In the genomic region with DNA sequence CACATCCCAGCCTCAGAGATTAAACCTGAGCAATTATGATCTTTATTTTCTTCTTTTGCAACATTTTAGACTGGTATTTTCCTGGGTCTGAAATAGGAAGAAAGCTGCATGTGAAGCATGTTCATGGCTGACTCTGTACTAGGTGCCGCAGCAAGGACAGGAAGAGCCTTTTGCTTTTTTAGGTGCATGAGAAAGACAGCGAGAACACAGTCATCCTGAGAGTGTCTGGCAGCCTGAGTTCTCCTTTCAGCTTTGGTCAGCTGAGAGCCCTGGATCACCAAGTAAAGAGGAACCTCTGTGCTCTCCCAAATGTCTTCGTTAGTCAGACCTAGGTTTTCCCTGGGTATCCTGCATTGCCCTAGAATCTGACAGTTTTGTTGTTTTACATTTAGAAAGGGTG, we compare ENCODE assay signal across 11 cellular contexts. TPM values are rescaled to one million over a fixed set of nuclear protein-coding genes. Genes with fewer than 3 reads are reported as not detected.
DNase-seq lines count a peak whose midpoint lies in the region; ATAC-seq and TF ChIP-seq lines count a peak whose summit lies in the region.
"Had no signal": no experiment of that assay in that cellular context is flagged by ENCODE, and none has a peak within 500 bp of the region (broad histone marks: within the 10 kb centered on the region; RNA-seq: fewer than 3 reads in every experiment).

No MANE protein-coding gene starts in this region.

- H3K27me3 Mint-ChIP-seq in natural killer cell treated with Interleukin-12 subunit alpha and Interleukin-12 subunit beta and Interleukin-15 and Interleukin-18, amount 100 ng/mL, for 72 hours: peaks cover 17 to 23% of the 10 kb centered on the region in 2 donors
- H3K27me3 Mint-ChIP-seq in natural killer cell (ENCODE audit: low read depth in 2 of 2): peaks cover 12 to 19% of the 10 kb centered on the region in 2 donors
- H3K27me3 Mint-ChIP-seq: activated naive CD4-positive, alpha-beta T cell treated with anti-CD3 and anti-CD28 coated beads, Interleukin-2, amount 50 U/mL, for 24 hours had no signal

- TF ChIP-seq POLR2A in sigmoid colon (IDR thresholded peaks at IDR 0.05): no peak

- no peaks in the 10 kb centered on the region for H3K36me3 Mint-ChIP-seq in natural killer cell treated with Interleukin-12 subunit alpha and Interleukin-12 subunit beta and Interleukin-15 and Interleukin-18, amount 100 ng/mL, for 72 hours
- no peaks in the 10 kb centered on the region for H3K36me3 Mint-ChIP-seq in natural killer cell
- H3K36me3 Mint-ChIP-seq: activated naive CD4-positive, alpha-beta T cell treated with anti-CD3 and anti-CD28 coated beads, Interleukin-2, amount 50 U/mL, for 24 hours had no signal

- TF ChIP-seq CTCF in natural killer cell (IDR thresholded peaks at IDR 0.05) (no peak), MM.1S (IDR thresholded peaks at IDR 0.05; ENCODE audit: low read length) (no peak), sigmoid colon (IDR thresholded peaks at IDR 0.05) (no peak)

- 69 to 87% methylated on average over 3 of the region's 3 CpGs for whole genome bisulfite sequencing in sigmoid colon, 2 donors

- peak overlapping the region; percentile 38; the same call in 1 of the 2 replicates for H3K9ac ChIP-seq in MM.1S (ENCODE audit: low read length)
- H3K9ac ChIP-seq: BLaER1 treated with 17β-estradiol and CSF1 and Interleukin-3, amounts not matched to agents 10 nM and 100 nM had no signal

- H3K9me3 ChIP-seq in MM.1S (replicated peaks; ENCODE audit: insufficient read depth, low read length) (no peaks in the 10 kb centered on the region), sigmoid colon (no peaks in the 10 kb centered on the region)
- H3K9me3 ChIP-seq: BLaER1 treated with 17β-estradiol and CSF1 and Interleukin-3, amounts not matched to agents 10 nM and 100 nM; lower lobe of right lung had no signal

- H3K4me3 ChIP-seq in MM.1S (ENCODE audit: low read length) (peak overlapping the region; percentile 48), sigmoid colon (no peak overlapping the region)
- H3K4me3 ChIP-seq: BLaER1 treated with 17β-estradiol and CSF1 and Interleukin-3, amounts not matched to agents 10 nM and 100 nM; lower lobe of right lung had no signal

- no peaks in the 10 kb centered on the region for H4K20me1 ChIP-seq in MM.1S (ENCODE audit: insufficient read depth, low read length)
- H4K20me1 ChIP-seq: BLaER1 treated with 17β-estradiol and CSF1 and Interleukin-3, amounts not matched to agents 10 nM and 100 nM had no signal

- peak overlapping the region; percentile 31 for H3K4me3 Mint-ChIP-seq in natural killer cell treated with Interleukin-12 subunit alpha and Interleukin-12 subunit beta and Interleukin-15 and Interleukin-18, amount 100 ng/mL, for 72 hours
- no peak overlapping the region for H3K4me3 Mint-ChIP-seq in natural killer cell
- H3K4me3 Mint-ChIP-seq: activated naive CD4-positive, alpha-beta T cell treated with anti-CD3 and anti-CD28 coated beads, Interleukin-2, amount 50 U/mL, for 24 hours had no signal

- peaks cover 7% of the 10 kb centered on the region; the same call in 1 of the 2 replicates for H3F3A ChIP-seq in MM.1S (ENCODE audit: insufficient read depth, low read length)

- no peak for TF ChIP-seq EP300 in sigmoid colon (IDR thresholded peaks at IDR 0.05)

- peaks cover 0 to 6% of the 10 kb centered on the region in 2 donors for H3K4me1 Mint-ChIP-seq in natural killer cell treated with Interleukin-12 subunit alpha and Interleukin-12 subunit beta and Interleukin-15 and Interleukin-18, amount 100 ng/mL, for 72 hours (ENCODE audit: low read depth in 2 of 2)
- no peaks in the 10 kb centered on the region for H3K4me1 Mint-ChIP-seq in natural killer cell

- H3K27ac Mint-ChIP-seq in natural killer cell treated with Interleukin-12 subunit alpha and Interleukin-12 subunit beta and Interleukin-15 and Interleukin-18, amount 100 ng/mL, for 72 hours: no peak overlapping the region
- no peak overlapping the region for H3K27ac Mint-ChIP-seq in natural killer cell
- H3K27ac Mint-ChIP-seq: activated naive CD4-positive, alpha-beta T cell treated with anti-CD3 and anti-CD28 coated beads, Interleukin-2, amount 50 U/mL, for 24 hours had no signal

- H3K9me2 ChIP-seq in MM.1S (replicated peaks; ENCODE audit: insufficient read depth, low read length): no peaks in the 10 kb centered on the region

- peaks cover 9% of the 10 kb centered on the region; the same call in 1 of the 2 replicates for H3K79me2 ChIP-seq in MM.1S (ENCODE audit: low read length)

- H3K27ac ChIP-seq in MM.1S (ENCODE audit: low read length) (peak overlapping the region; percentile 54; the same call in 1 of the 2 replicates), sigmoid colon (no peak overlapping the region)
- H3K27ac ChIP-seq: BLaER1 treated with 17β-estradiol and CSF1 and Interleukin-3, amounts not matched to agents 10 nM and 100 nM; lower lobe of right lung had no signal

- H3K27me3 ChIP-seq in MM.1S (replicated peaks; ENCODE audit: insufficient read depth, low read length) (no peaks in the 10 kb centered on the region), sigmoid colon (no peaks in the 10 kb centered on the region)
- H3K27me3 ChIP-seq: BLaER1 treated with 17β-estradiol and CSF1 and Interleukin-3, amounts not matched to agents 10 nM and 100 nM had no signal

- no peaks in the 10 kb centered on the region for H3K9me3 Mint-ChIP-seq in natural killer cell treated with Interleukin-12 subunit alpha and Interleukin-12 subunit beta and Interleukin-15 and Interleukin-18, amount 100 ng/mL, for 72 hours
- H3K9me3 Mint-ChIP-seq in natural killer cell: no peaks in the 10 kb centered on the region
- H3K9me3 Mint-ChIP-seq: activated naive CD4-positive, alpha-beta T cell treated with anti-CD3 and anti-CD28 coated beads, Interleukin-2, amount 50 U/mL, for 24 hours had no signal

- peaks cover 25% of the 10 kb centered on the region for H3K4me1 ChIP-seq in MM.1S (ENCODE audit: low read length)
- peaks cover 0 to 7% (median 2%) of the 10 kb centered on the region in 4 donors for H3K4me1 ChIP-seq in sigmoid colon
- H3K4me1 ChIP-seq: lower lobe of right lung had no signal

- DNase-seq in natural killer cell treated with Interleukin-12 subunit alpha and Interleukin-12 subunit beta and Interleukin-15 and Interleukin-18, amount 100 ng/mL, for 72 hours (ENCODE audit: low spot score): no peak
- DNase-seq in natural killer cell (no peak), MM.1S (peak; percentile 61), T1000 (lab: John Stamatoyannopoulos, UW) (no peak), NCI-H146 treated with DMSO at 0.1 percent for 48 hours (lab: John Stamatoyannopoulos, UW; ENCODE audit: unreplicated experiment) (no peak), sigmoid colon (no peak)
- no peak for DNase-seq in central memory CD4-positive, alpha-beta T cell
- DNase-seq: lower lobe of right lung had no signal

- H3K36me3 ChIP-seq in MM.1S (replicated peaks; ENCODE audit: insufficient read depth, low read length) (no peaks in the 10 kb centered on the region), sigmoid colon (no peaks in the 10 kb centered on the region)
- H3K36me3 ChIP-seq: BLaER1 treated with 17β-estradiol and CSF1 and Interleukin-3, amounts not matched to agents 10 nM and 100 nM; lower lobe of right lung had no signal

- ATAC-seq in natural killer cell treated with Interleukin-12 subunit alpha and Interleukin-12 subunit beta and Interleukin-15 and Interleukin-18, amount 100 ng/mL, for 72 hours: peak in 1 of 2 donors; percentile 71
- ATAC-seq in natural killer cell (no peak), HG02759 (IDR thresholded peaks at IDR 0.05; ENCODE audit: unreplicated experiment) (peak; percentile 99)

- H2AFZ ChIP-seq in MM.1S (ENCODE audit: low read length): peak overlapping the region; percentile 68; the same call in 1 of the 2 replicates

- H3K4me2 ChIP-seq in MM.1S (ENCODE audit: low read depth, low read length): peak overlapping the region; percentile 73

- intact Hi-C loops in natural killer cell (cut with micrococcal nuclease): no loop called here
- intact Hi-C loops in sigmoid colon (cut with DNase I): no loop called here

RNA-seq across cellular contexts. Expression of gene FAM149A, which starts 29.8 kb away (rescaled TPM):
- not detected for total RNA-seq in natural killer cell treated with Interleukin-12 subunit alpha and Interleukin-12 subunit beta and Interleukin-15 and Interleukin-18, amount 100 ng/mL, for 72 hours
- total RNA-seq in natural killer cell (under 1 TPM in 1 of 3 donors, not detected in 2; 0.33 TPM), sigmoid colon (10 to 100 TPM; 14.6 to 26.0 (median 21.0) TPM)
- polyA plus RNA-seq in sigmoid colon: 1 to 10 TPM; 2.8 to 8.4 (median 4.6) TPM

RNA-seq across cellular contexts. Expression of gene CYP4V2, which starts 57.1 kb away (rescaled TPM):
- total RNA-seq in natural killer cell treated with Interleukin-12 subunit alpha and Interleukin-12 subunit beta and Interleukin-15 and Interleukin-18, amount 100 ng/mL, for 72 hours: 10 to 100 TPM; 11.7 to 15.2 TPM
- total RNA-seq in natural killer cell: 10 to 100 TPM; 27.9 to 32.5 (median 31.7) TPM
- total RNA-seq in sigmoid colon: 10 to 100 TPM; 30.0 to 75.3 (median 34.7) TPM
- polyA plus RNA-seq in sigmoid colon: 10 to 100 TPM in 1 of 3 donors, 1 to 10 TPM in 2; 7.2 to 20.9 (median 8.4) TPM

Comparison
In these comparisons a context has a peak if more than half of its experiments do, and no peak if none do; other contexts are left out.
1. RNA of gene FAM149A, which starts 29.8 kb away (total RNA-seq): 14.6 to 26.0 TPM in sigmoid colon; not detected in natural killer cell treated with Interleukin-12 subunit alpha and Interleukin-12 subunit beta and Interleukin-15 and Interleukin-18, amount 100 ng/mL, for 72 hours and 0.33 TPM in natural killer cell; every median in the first group is over 10 times any median in the second.